ENCODE assay signal across 9 cellular contexts in the genomic region with DNA sequence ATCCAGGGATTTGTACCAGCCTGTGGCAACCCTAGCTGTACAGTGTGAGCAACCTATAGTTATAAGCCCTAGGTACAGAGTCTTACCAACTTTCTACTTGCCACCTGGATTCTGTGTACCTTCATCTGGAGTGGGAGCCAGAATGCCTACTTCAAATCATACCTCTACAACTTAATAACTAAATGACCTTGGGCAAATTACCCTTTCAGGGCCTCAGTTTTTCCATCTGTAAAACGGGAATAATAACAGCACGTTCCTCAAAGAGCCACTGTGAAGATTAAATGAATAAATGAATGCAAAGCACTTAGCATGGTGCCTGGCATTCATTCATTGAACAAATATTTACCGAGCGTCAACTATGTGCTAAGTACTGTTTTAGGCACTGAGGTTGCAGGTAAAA. TPM values are rescaled to one million over a fixed set of nuclear protein-coding genes. Genes with fewer than 3 reads are reported as not detected.
"Had no signal": no experiment of that assay in that cellular context is flagged by ENCODE, and none has a peak within 500 bp of the region (broad histone marks: within the 10 kb centered on the region; RNA-seq: fewer than 3 reads in every experiment).

No MANE protein-coding gene starts in this region.

- DNase-seq: GDM1, GF-D8 had no signal

- H3K4me3 ChIP-seq: GM12878 had no signal

- ATAC-seq: GM12878 had no signal

- FAIRE-seq: G401.6, GM12878, GM12891, GM12892, GM18507, GM19239 had no signal

RNA-seq across cellular contexts. Expression of a gene that starts 59.5 kb away (rescaled TPM):
- total RNA-seq: G401, GM12878 had no signal
- polyA plus RNA-seq: GM12878 had no signal
